In genomic region chrX:78130396-78130795, GRCh38 we compare ENCODE assay signal across 14 cellular contexts.
"Had no signal": no experiment of that assay in that cellular context is flagged by ENCODE, and none has a peak within 500 bp of the region (broad histone marks: within the 10 kb centered on the region; RNA-seq: fewer than 3 reads in every experiment).

No MANE protein-coding gene starts in this region.

- H3K4me1 Mint-ChIP-seq: neural progenitor cell, WTC11 had no signal

- DNase-seq: activated CD4-positive, alpha-beta T cell treated with anti-CD3 and anti-CD28 coated beads, Interleukin-2, amount 50 U/mL, for 1 hour; activated effector memory CD4-positive, alpha-beta T cell treated with Interleukin-2 at 50 U/mL for 16 hours; colonic mucosa; esophagus squamous epithelium; foreskin fibroblast; glutamatergic neuron; mammary epithelial cell; SK-N-SH; transverse colon had no signal

- H3K9me3 Mint-ChIP-seq: neural progenitor cell, WTC11 had no signal

- H3K27ac Mint-ChIP-seq: neural progenitor cell, WTC11 had no signal

- H3K27ac ChIP-seq: colonic mucosa, esophagus squamous epithelium, neural progenitor cell, parathyroid adenoma, transverse colon had no signal

- H3K27me3 ChIP-seq: colonic mucosa, esophagus squamous epithelium, neural progenitor cell, transverse colon had no signal

- H3K4me3 Mint-ChIP-seq: neural progenitor cell, WTC11 had no signal

- H3K36me3 ChIP-seq: colonic mucosa, neural progenitor cell, transverse colon had no signal

- H3K9me3 ChIP-seq: colonic mucosa, esophagus squamous epithelium, SK-N-SH, transverse colon had no signal

- H3K4me3 ChIP-seq: colonic mucosa, esophagus squamous epithelium, neural progenitor cell, transverse colon had no signal

- ATAC-seq: left lobe of liver, Right ventricle myocardium inferior, WTC11 had no signal

- H3K4me1 ChIP-seq: colonic mucosa, esophagus squamous epithelium, neural progenitor cell, parathyroid adenoma, transverse colon had no signal
